In genomic region chr17:4249452-4250029, GRCh38 we compare ENCODE assay signal across 7 cellular contexts. TPM values are rescaled to one million over a fixed set of nuclear protein-coding genes. Genes with fewer than 3 reads are reported as not detected.
A peak's percentile ranks its signal among the peaks of the same experiment; 100 is the strongest.
DNase-seq lines count a peak whose midpoint lies in the region; FAIRE-seq and TF ChIP-seq lines count a peak whose summit lies in the region.

No MANE protein-coding gene starts in this region.

- H3K79me2 ChIP-seq in hepatocyte, result peaks cover 89% of the 10 kb centered on the region

- H4K20me1 ChIP-seq in hepatocyte (ENCODE audit: insufficient read depth, poor library complexity, severe bottlenecking), result peaks cover 16% of the 10 kb centered on the region

- FAIRE-seq in G401.6 (lab: Jason Lieb, UNC), result peak; percentile 89

- H3K27ac ChIP-seq in hepatocyte, result no peak overlapping the region
- H3K27ac ChIP-seq in effector memory CD4-positive, alpha-beta T cell (ENCODE audit: insufficient read depth, low read length, poor library complexity, severe bottlenecking), result no peak overlapping the region

- H3K36me3 ChIP-seq in hepatocyte (replicated peaks; ENCODE audit: insufficient read depth, low read depth), result no peaks in the 10 kb centered on the region
- no peaks in the 10 kb centered on the region for H3K36me3 ChIP-seq in MG63
- H3K36me3 ChIP-seq in effector memory CD4-positive, alpha-beta T cell (ENCODE audit: control insufficient read depth, insufficient read depth, low read length), result no peaks in the 10 kb centered on the region

- DNase-seq in Kasumi-1 (lab: John Stamatoyannopoulos, UW), result peak; percentile 38 to 56
- peak; percentile 57 for DNase-seq in hepatocyte (ENCODE audit: low spot score)
- no peak for DNase-seq in activated CD4-positive, CD25-positive, alpha-beta regulatory T cell (lab: John Stamatoyannopoulos, UW)
- DNase-seq in MG63, result no peak
- no peak for DNase-seq in effector memory CD4-positive, alpha-beta T cell

- H3K4me1 ChIP-seq in hepatocyte (ENCODE audit: insufficient read depth), result peaks cover 12% of the 10 kb centered on the region
- peaks cover 3% of the 10 kb centered on the region for H3K4me1 ChIP-seq in effector memory CD4-positive, alpha-beta T cell (ENCODE audit: control insufficient read depth, insufficient read depth, low read length, poor library complexity, severe bottlenecking)

- H3K9me3 ChIP-seq in hepatocyte (ENCODE audit: low read depth), result no peaks in the 10 kb centered on the region
- H3K9me3 ChIP-seq in MG63, result no peaks in the 10 kb centered on the region
- H3K9me3 ChIP-seq in effector memory CD4-positive, alpha-beta T cell (ENCODE audit: control insufficient read depth, low read length), result no peaks in the 10 kb centered on the region

- 56% methylated on average over 4 of the region's 4 CpGs for WGBS in hepatocyte (ENCODE audit: low lambda C conversion rate, missing lambda C conversion rate)

- H2AFZ ChIP-seq in hepatocyte, result no peak overlapping the region

- H3K9me2 ChIP-seq in hepatocyte (replicated peaks; ENCODE audit: insufficient read depth), result no peaks in the 10 kb centered on the region

- TF ChIP-seq CTCF in WI38 (IDR thresholded peaks at IDR 0.05; ENCODE audit: low read depth, low read length) (peak; percentile 58), hepatocyte (IDR thresholded peaks at IDR 0.05; ENCODE audit: poor library complexity) (peak; percentile 46)

- no peak overlapping the region for H3K4me2 ChIP-seq in hepatocyte

- no peaks in the 10 kb centered on the region for H3K27me3 ChIP-seq in hepatocyte
- no peaks in the 10 kb centered on the region for H3K27me3 ChIP-seq in MG63
- H3K27me3 ChIP-seq in effector memory CD4-positive, alpha-beta T cell (replicated peaks; ENCODE audit: control insufficient read depth, insufficient read depth, low read length, poor library complexity, severe bottlenecking), result no peaks in the 10 kb centered on the region

- H3K4me3 ChIP-seq in WI38 (ENCODE audit: low read depth, low read length), result no peak overlapping the region
- H3K4me3 ChIP-seq in hepatocyte, result no peak overlapping the region
- no peak overlapping the region for H3K4me3 ChIP-seq in MG63
- H3K4me3 ChIP-seq in effector memory CD4-positive, alpha-beta T cell (ENCODE audit: insufficient read depth, low read depth, low read length, poor library complexity, severe bottlenecking), result no peak overlapping the region

RNA-seq across cellular contexts. Expression of gene ANKFY1, which starts 14.2 kb away (rescaled TPM):
- total RNA-seq in hepatocyte, result 32.8 and 35.3 TPM in 2 replicates
- 17.5 and 18.6 TPM in 2 replicates for polyA plus RNA-seq in hepatocyte
- total RNA-seq in MG63 (2014; rRNA removed; shearing (Covaris generic); ENCODE audit: low replicate concordance), result 14.5 and 52.0 TPM in 2 replicates

Comparison
In these comparisons a context has a peak if more than half of its experiments do, and no peak if none do; other contexts are left out.
1. DNase-seq: peak in Kasumi-1 (2 of 2) and hepatocyte (single experiment); none in activated CD4-positive, CD25-positive, alpha-beta regulatory T cell (0 of 4), MG63 (single experiment) and effector memory CD4-positive, alpha-beta T cell (0 of 3).